In the genomic region with DNA sequence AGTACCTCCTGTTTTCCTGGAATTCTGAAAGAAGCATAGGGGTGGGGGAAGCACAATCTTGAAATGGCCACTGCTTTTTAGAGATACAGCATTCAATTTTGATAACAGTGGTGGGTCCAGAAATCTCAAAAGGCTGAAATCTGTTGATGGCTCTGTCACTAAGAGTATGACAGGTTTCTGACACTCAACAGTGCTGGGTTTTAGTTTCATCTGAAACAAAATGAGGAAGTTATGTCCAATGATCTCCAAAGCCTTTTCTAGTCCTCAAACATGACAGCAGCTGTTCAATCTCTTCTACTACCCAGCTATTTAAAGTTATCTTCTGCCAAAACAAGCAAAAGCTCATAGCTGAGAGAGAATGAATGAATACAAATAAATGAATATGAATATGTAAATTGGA, we compare ENCODE assay signal across 22 cellular contexts.
DNase-seq lines count a peak whose midpoint lies in the region; ATAC-seq and TF ChIP-seq lines count a peak whose summit lies in the region.
"Had no signal": no experiment of that assay in that cellular context is flagged by ENCODE, and none has a peak within 500 bp of the region (broad histone marks: within the 10 kb centered on the region; RNA-seq: fewer than 3 reads in every experiment).

No MANE protein-coding gene starts in this region.

- intact Hi-C loops in left lung (cut with DNase I): no loop called here

- H3K36me3 Mint-ChIP-seq in activated naive CD8-positive, alpha-beta T cell treated with anti-CD3 and anti-CD28 coated beads, Interleukin-2, amount 50 U/mL, for 24 hours (ENCODE audit: low read depth): no peaks in the 10 kb centered on the region
- H3K36me3 Mint-ChIP-seq: CD14-positive monocyte; CD8-positive, alpha-beta memory T cell had no signal

- no peaks in the 10 kb centered on the region for H3K9me3 Mint-ChIP-seq in activated naive CD8-positive, alpha-beta T cell treated with anti-CD3 and anti-CD28 coated beads, Interleukin-2, amount 50 U/mL, for 24 hours
- H3K9me3 Mint-ChIP-seq: CD4-positive, alpha-beta T cell; HFFc6 had no signal

- DNase-seq in GM12865 (ENCODE audit: low read depth) (peak; percentile 0), MV-4-11 (lab: John Stamatoyannopoulos, UW) (peak; percentile 0), OCI-M1 (lab: John Stamatoyannopoulos, UW) (peak; percentile 17), left lung (no peak)
- no peak for DNase-seq in activated CD4-positive, alpha-beta T cell treated with anti-CD3 and anti-CD28 coated beads for 1 hour
- no peak for DNase-seq in activated naive CD8-positive, alpha-beta T cell treated with anti-CD3 and anti-CD28 coated beads, Interleukin-2, amount 50 U/mL, for 24 hours
- DNase-seq: 8988T; ACHN; AML-193; BE2C; CD4-positive, alpha-beta T cell; CD8-positive, alpha-beta memory T cell; DMS 273 treated with DMSO at 0.1 percent for 48 hours; DMS79; GF-D8; GOT3; HFFc6 had no signal

- H3K4me1 Mint-ChIP-seq in activated naive CD8-positive, alpha-beta T cell treated with anti-CD3 and anti-CD28 coated beads, Interleukin-2, amount 50 U/mL, for 24 hours: no peaks in the 10 kb centered on the region
- H3K4me1 Mint-ChIP-seq: CD14-positive monocyte; CD8-positive, alpha-beta memory T cell had no signal

- peak; percentile 49 for ATAC-seq in GM21576 (IDR thresholded peaks at IDR 0.05; ENCODE audit: unreplicated experiment)
- no peak for ATAC-seq in left lung
- no peak for ATAC-seq in activated naive CD8-positive, alpha-beta T cell treated with anti-CD3 and anti-CD28 coated beads, Interleukin-2, amount 50 U/mL, for 24 hours
- ATAC-seq: A549 had no signal

- no peak overlapping the region for H3K27ac Mint-ChIP-seq in activated naive CD8-positive, alpha-beta T cell treated with anti-CD3 and anti-CD28 coated beads, Interleukin-2, amount 50 U/mL, for 24 hours
- H3K27ac Mint-ChIP-seq: CD14-positive monocyte; CD4-positive, alpha-beta T cell; CD8-positive, alpha-beta memory T cell; HFFc6 had no signal

- no peaks in the 10 kb centered on the region for H3K36me3 ChIP-seq in left lung
- H3K36me3 ChIP-seq: BE2C; BLaER1 treated with 17β-estradiol and CSF1 and Interleukin-3, amounts not matched to agents 10 nM and 100 nM; HAP-1 had no signal

- H3K4me1 ChIP-seq in left lung: no peaks in the 10 kb centered on the region
- H3K4me1 ChIP-seq: A549, BE2C had no signal

- no peaks in the 10 kb centered on the region for H3K27me3 ChIP-seq in left lung
- H3K27me3 ChIP-seq: BE2C; BLaER1 treated with 17β-estradiol and CSF1 and Interleukin-3, amounts not matched to agents 10 nM and 100 nM had no signal

- H3K27ac ChIP-seq in left lung: no peak overlapping the region
- H3K27ac ChIP-seq: A549; BLaER1 treated with 17β-estradiol and CSF1 and Interleukin-3, amounts not matched to agents 10 nM and 100 nM had no signal

- no peak for TF ChIP-seq CTCF in GM12865 (IDR thresholded peaks at IDR 0.05; ENCODE audit: insufficient read depth, low read depth, low read length, missing control alignments)
- TF ChIP-seq CTCF in left lung (IDR thresholded peaks at IDR 0.05): no peak

- H3K4me3 Mint-ChIP-seq in activated naive CD8-positive, alpha-beta T cell treated with anti-CD3 and anti-CD28 coated beads, Interleukin-2, amount 50 U/mL, for 24 hours: no peak overlapping the region
- H3K4me3 Mint-ChIP-seq: CD14-positive monocyte; CD4-positive, alpha-beta T cell; CD8-positive, alpha-beta memory T cell; HFFc6 had no signal

- H3K9me3 ChIP-seq in left lung: no peaks in the 10 kb centered on the region
- H3K9me3 ChIP-seq: A549; BE2C; BLaER1 treated with 17β-estradiol and CSF1 and Interleukin-3, amounts not matched to agents 10 nM and 100 nM; HAP-1 had no signal

- H3K27me3 Mint-ChIP-seq in activated naive CD8-positive, alpha-beta T cell treated with anti-CD3 and anti-CD28 coated beads, Interleukin-2, amount 50 U/mL, for 24 hours: no peaks in the 10 kb centered on the region
- H3K27me3 Mint-ChIP-seq: CD4-positive, alpha-beta T cell; CD8-positive, alpha-beta memory T cell had no signal

- H3K4me3 ChIP-seq in GM12865 (ENCODE audit: low read depth, low read length) (no peak overlapping the region), left lung (no peak overlapping the region)
- H3K4me3 ChIP-seq: A549; BLaER1 treated with 17β-estradiol and CSF1 and Interleukin-3, amounts not matched to agents 10 nM and 100 nM; HAP-1 had no signal

Comparison
In these comparisons a context has a peak if more than half of its experiments do, and no peak if none do; other contexts are left out.
1. DNase-seq: peak in GM12865 (single experiment), MV-4-11 (single experiment) and OCI-M1 (single experiment); none in activated CD4-positive, alpha-beta T cell treated with anti-CD3 and anti-CD28 coated beads for 1 hour (single experiment), left lung (0 of 2) and activated naive CD8-positive, alpha-beta T cell treated with anti-CD3 and anti-CD28 coated beads, Interleukin-2, amount 50 U/mL, for 24 hours (single experiment).